ENCODE assay signal across 23 cellular contexts in the genomic region with DNA sequence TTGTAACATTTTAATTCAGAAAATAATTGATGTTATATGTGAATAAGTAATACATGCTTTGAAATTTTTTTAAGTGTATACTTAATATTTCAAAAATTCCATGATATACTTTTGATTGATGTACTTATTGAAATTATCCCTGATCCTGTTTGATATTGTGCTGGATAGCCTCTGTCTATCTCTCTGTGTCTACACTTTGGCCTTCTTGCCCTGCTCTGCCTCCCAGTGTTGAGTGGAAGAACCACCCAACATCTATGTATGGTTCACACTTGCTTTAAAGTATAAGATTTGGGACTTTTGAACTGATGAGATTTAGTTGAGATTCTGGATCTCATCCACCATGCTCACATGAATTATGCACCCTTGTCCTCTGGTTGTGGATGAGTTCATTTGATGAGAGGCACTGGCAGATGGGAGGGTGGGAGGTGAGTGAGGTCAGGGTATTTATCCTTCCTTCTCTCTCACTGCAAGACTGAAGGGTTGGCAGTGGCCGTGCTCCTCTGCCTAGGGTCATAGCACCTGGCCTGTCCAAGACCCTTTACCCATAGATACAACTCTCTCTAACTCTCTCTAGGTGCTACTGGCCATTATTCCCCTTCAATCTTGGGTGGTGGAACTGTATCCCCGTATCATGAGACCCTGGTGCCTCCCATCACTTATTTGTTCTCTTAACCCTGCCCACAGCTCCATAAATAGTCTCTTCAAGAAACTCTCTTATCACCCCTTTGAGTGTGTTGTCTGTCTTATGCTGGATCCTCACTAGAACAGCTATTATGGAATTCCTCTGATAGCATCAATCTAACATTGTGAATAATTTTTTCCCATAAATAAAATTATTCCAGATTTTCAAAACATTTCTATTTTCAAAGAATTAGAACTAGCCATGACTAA.
"Had no signal": no experiment of that assay in that cellular context is flagged by ENCODE, and none has a peak within 500 bp of the region (broad histone marks: within the 10 kb centered on the region; RNA-seq: fewer than 3 reads in every experiment).

No MANE protein-coding gene starts in this region.

- H3K4me1 ChIP-seq: foreskin keratinocyte, psoas muscle, tibial artery, upper lobe of left lung, uterus had no signal

- H3K4me2 ChIP-seq: smooth muscle cell had no signal

- ATAC-seq: foreskin keratinocyte; natural killer cell treated with Interleukin-12 subunit alpha and Interleukin-12 subunit beta and Interleukin-15 and Interleukin-18, amount 100 ng/mL, for 72 hours; psoas muscle; stimulated activated effector memory CD8-positive, alpha-beta T cell treated with anti-CD3 and anti-CD28 coated beads, Interleukin-12 subunit alpha, Interleukin-12 subunit beta, amount 100 ng/mL, for 72 hours had no signal

- H3K9me3 ChIP-seq: psoas muscle, tibial artery, upper lobe of left lung, uterus had no signal

- DNase-seq: central memory CD4-positive, alpha-beta T cell; cortex of kidney; dorsolateral prefrontal cortex; effector memory CD4-positive, alpha-beta T cell; foreskin keratinocyte; heart right ventricle; hypothalamus; kidney glomerular epithelial cell; mesenchymal stem cell; midbrain; occipital lobe; psoas muscle; retina; stimulated activated CD4-positive, alpha-beta T cell treated with anti-CD3 and anti-CD28 coated beads, Interleukin-4, amount 100 ng/mL, for 1 hour; stimulated activated CD8-positive, alpha-beta memory T cell treated with anti-CD3 and anti-CD28 coated beads, Interleukin-4, amount 100 ng/mL, for 48 hours; tibial artery; upper lobe of left lung; uterus had no signal

- H3K36me3 ChIP-seq: heart right ventricle, tibial artery, upper lobe of left lung, uterus had no signal

- H3K4me3 ChIP-seq: dorsolateral prefrontal cortex, heart right ventricle, lung, psoas muscle, smooth muscle cell, tibial artery, upper lobe of left lung, uterus had no signal

- H3K27ac ChIP-seq: dorsolateral prefrontal cortex, foreskin keratinocyte, psoas muscle, tibial artery, upper lobe of left lung, uterus had no signal

- H3K27me3 ChIP-seq: dorsolateral prefrontal cortex, heart right ventricle, tibial artery, upper lobe of left lung, uterus had no signal

- FAIRE-seq: islet of Langerhans had no signal
